Comparison of ENCODE assay signal across 19 cellular contexts in the genomic region with DNA sequence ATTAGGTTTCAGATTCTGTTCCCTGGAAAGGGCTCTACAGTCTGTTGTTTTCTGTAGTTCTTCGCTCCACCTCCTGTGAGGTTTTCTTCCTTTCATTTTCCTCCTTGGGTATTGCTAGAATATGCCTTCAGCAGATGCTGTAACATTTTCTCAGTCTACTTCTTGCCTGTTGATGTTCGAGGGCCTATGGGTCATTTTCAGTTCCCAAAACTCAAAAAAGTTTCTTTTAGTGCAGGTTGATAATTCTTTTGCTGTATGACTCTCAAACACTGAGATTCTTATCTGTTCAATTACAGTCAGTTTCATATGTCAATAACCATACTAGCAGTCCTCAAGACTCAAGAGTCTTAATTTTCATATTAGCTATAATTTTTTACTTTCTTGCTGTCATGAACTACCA.
DNase-seq lines count a peak whose midpoint lies in the region; ATAC-seq and TF ChIP-seq lines count a peak whose summit lies in the region.
"Had no signal": no experiment of that assay in that cellular context is flagged by ENCODE, and none has a peak within 500 bp of the region (broad histone marks: within the 10 kb centered on the region; RNA-seq: fewer than 3 reads in every experiment).

No MANE protein-coding gene starts in this region.

- no peak for TF ChIP-seq POLR2A in GM18505 (IDR thresholded peaks at IDR 0.05; ENCODE audit: borderline replicate concordance, extremely low read depth, insufficient read depth, insufficient read length)

- no peak overlapping the region for H3K4me3 ChIP-seq in effector memory CD4-positive, alpha-beta T cell (ENCODE audit: insufficient read depth, low read depth, low read length, poor library complexity, severe bottlenecking)
- H3K4me3 ChIP-seq: GM23248, skin epidermis, thoracic aorta had no signal

- no peaks in the 10 kb centered on the region for H3K27me3 ChIP-seq in effector memory CD4-positive, alpha-beta T cell (replicated peaks; ENCODE audit: control insufficient read depth, insufficient read depth, low read length, poor library complexity, severe bottlenecking)
- H3K27me3 ChIP-seq: foreskin keratinocyte had no signal

- H3K27ac ChIP-seq in effector memory CD4-positive, alpha-beta T cell (ENCODE audit: insufficient read depth, low read length, poor library complexity, severe bottlenecking) = no peak overlapping the region
- H3K27ac ChIP-seq: foreskin keratinocyte, GM23248, skin epidermis, thoracic aorta, WERI-Rb-1 had no signal

- no peaks in the 10 kb centered on the region for H3K4me1 ChIP-seq in effector memory CD4-positive, alpha-beta T cell (ENCODE audit: control insufficient read depth, insufficient read depth, low read length, poor library complexity, severe bottlenecking)
- H3K4me1 ChIP-seq: foreskin keratinocyte had no signal

- H3K9me3 ChIP-seq in effector memory CD4-positive, alpha-beta T cell (ENCODE audit: control insufficient read depth, low read length) = no peaks in the 10 kb centered on the region
- H3K9me3 ChIP-seq: thoracic aorta had no signal

- ATAC-seq in GM18505 (IDR thresholded peaks at IDR 0.05; ENCODE audit: unreplicated experiment) = peak; percentile 61
- ATAC-seq in GM19395 (IDR thresholded peaks at IDR 0.05; ENCODE audit: unreplicated experiment) = peak; percentile 76
- ATAC-seq in HG02678 (IDR thresholded peaks at IDR 0.05; ENCODE audit: unreplicated experiment) = peak; percentile 66
- ATAC-seq in HG03520 (IDR thresholded peaks at IDR 0.05; ENCODE audit: unreplicated experiment) = peak; percentile 83
- no peak for ATAC-seq in SK-N-SH treated with all-trans-retinoic acid at 6 μM for 48 hours
- ATAC-seq: activated CD8-positive, alpha-beta T cell treated with anti-CD3 and anti-CD28 coated beads for 36 hours; foreskin keratinocyte; left cardiac atrium had no signal

- H3K36me3 ChIP-seq in effector memory CD4-positive, alpha-beta T cell (ENCODE audit: control insufficient read depth, insufficient read depth, low read length) = no peaks in the 10 kb centered on the region
- H3K36me3 ChIP-seq: thoracic aorta, WERI-Rb-1 had no signal

- DNase-seq in effector memory CD4-positive, alpha-beta T cell = no peak
- no peak for DNase-seq in SIG-M5 treated with dmso at 0.1 percent for 504 hours (lab: John Stamatoyannopoulos, UW; ENCODE audit: unreplicated experiment)
- DNase-seq in GM03348 (ENCODE audit: low spot score) = no peak
- DNase-seq: activated CD8-positive, alpha-beta T cell treated with anti-CD3 and anti-CD28 coated beads for 36 hours; cortex of kidney; foreskin keratinocyte; GM23248; KBM-7; left cardiac atrium; NCI-H2081; NCI-H510A; WERI-Rb-1 had no signal

TF ChIP-seq in SK-N-SH treated with all-trans-retinoic acid at 6 μM for 48 hours, 23 proteins besides CTCF, POLR2A, EP300 and RAD21:
- TF ChIP-seq ZNF565 (CRISPR knock-in tag; conservative IDR thresholded peaks at IDR 0.05; ENCODE audit: low read depth) = no peak
- no peak for TF ChIP-seq GLIS3 (CRISPR knock-in tag; IDR thresholded peaks at IDR 0.05)
- TF ChIP-seq ZNF70 (CRISPR knock-in tag; IDR thresholded peaks at IDR 0.05) = no peak
- TF ChIP-seq PATZ1 (CRISPR knock-in tag; IDR thresholded peaks at IDR 0.05; ENCODE audit: borderline replicate concordance) = no peak
- TF ChIP-seq ZNF8 (CRISPR knock-in tag; IDR thresholded peaks at IDR 0.05) = no peak
- TF ChIP-seq BACH2 (CRISPR knock-in tag; IDR thresholded peaks at IDR 0.05; ENCODE audit: borderline replicate concordance) = no peak
- no peak for TF ChIP-seq ISL1 (CRISPR knock-in tag; IDR thresholded peaks at IDR 0.05)
- TF ChIP-seq ARNTL (CRISPR knock-in tag; IDR thresholded peaks at IDR 0.05; ENCODE audit: borderline replicate concordance, low read depth) = no peak
- no peak for TF ChIP-seq PPARA (CRISPR knock-in tag; IDR thresholded peaks at IDR 0.05; ENCODE audit: borderline replicate concordance)
- no peak for TF ChIP-seq RARB (CRISPR knock-in tag; IDR thresholded peaks at IDR 0.05)
- no peak for TF ChIP-seq TCF4 (CRISPR knock-in tag; IDR thresholded peaks at IDR 0.05; ENCODE audit: borderline replicate concordance)
